ENCODE assay signal across 8 cellular contexts in genomic region chr20:35523298-35523888, GRCh38. TPM values are rescaled to one million over a fixed set of nuclear protein-coding genes. Genes with fewer than 3 reads are reported as not detected.
DNase-seq lines count a peak whose midpoint lies in the region; FAIRE-seq and TF ChIP-seq lines count a peak whose summit lies in the region.

No MANE protein-coding gene starts in this region.

- H3K36me3 ChIP-seq in SK-N-SH (replicated peaks in 1 of 2; ENCODE audit: control insufficient read depth in 1 of 2, insufficient read depth in 2 of 2, low read length in 1 of 2), result no peaks in the 10 kb centered on the region
- no peaks in the 10 kb centered on the region for H3K36me3 ChIP-seq in endothelial cell of umbilical vein (ENCODE audit: control insufficient read depth in 2 of 2, extremely low read depth in 1 of 2, insufficient read depth in 2 of 2, low read length in 2 of 2)

- POLR2A ChIA-PET in SK-N-SH (lab: Yijun Ruan, JAX) (no interaction called here), endothelial cell of umbilical vein (lab: Charles Lee) (no interaction called here)

- H3K27ac ChIP-seq in 22Rv1, result no peak overlapping the region
- no peak overlapping the region for H3K27ac ChIP-seq in SK-N-SH (ENCODE audit: low read depth in 2 of 2, low read length in 1 of 2)
- H3K27ac ChIP-seq in endothelial cell of umbilical vein (ENCODE audit: insufficient read depth, low read depth, low read length), result no peak overlapping the region

- intact Hi-C loops in endothelial cell of umbilical vein (cut with micrococcal nuclease), result no loop called here

- no peaks in the 10 kb centered on the region for H3K27me3 ChIP-seq in SK-N-SH (ENCODE audit: insufficient read depth)
- no peaks in the 10 kb centered on the region for H3K27me3 ChIP-seq in endothelial cell of umbilical vein (ENCODE audit: control insufficient read depth in 2 of 2, insufficient read depth in 2 of 2, low read length in 2 of 2)

- no peaks in the 10 kb centered on the region for H3K9me3 ChIP-seq in SK-N-SH
- no peaks in the 10 kb centered on the region for H3K9me3 ChIP-seq in endothelial cell of umbilical vein (replicated peaks; ENCODE audit: control insufficient read depth, insufficient read depth, low read length)

- peak; percentile 28 for FAIRE-seq in endothelial cell of umbilical vein (lab: Jason Lieb, UNC)

- 0 out of 2 replicates have a peak, but pooled peaks have one; percentile 4 for TF ChIP-seq RAD21 in SK-N-SH (IDR thresholded peaks at IDR 0.05; ENCODE audit: low read length)

- CTCF ChIA-PET in SK-N-SH (lab: Yijun Ruan, JAX), result no interaction called here
- CTCF ChIA-PET in endothelial cell of umbilical vein (lab: Charles Lee), result no interaction called here

- DNase-seq in GM13976 (ENCODE audit: low spot score) (peak; percentile 54), SK-N-SH (peak; percentile 43), endothelial cell of umbilical vein (ENCODE audit: low read depth, low spot score) (no peak), H4 (ENCODE audit: low spot score) (no peak), NCI-H1417 treated with DMSO at 0.1 percent for 48 hours (lab: John Stamatoyannopoulos, UW) (no peak), CD1c-positive myeloid dendritic cell (ENCODE audit: extremely low spot score) (no peak)
- peak; percentile 27 for DNase-seq in stimulated activated CD4-positive, alpha-beta T cell treated with anti-CD3 and anti-CD28 coated beads, Interleukin-4, amount 100 ng/mL, for 24 hours

- no peaks in the 10 kb centered on the region for H3K9me2 ChIP-seq in SK-N-SH

- H3K79me2 ChIP-seq in SK-N-SH (ENCODE audit: insufficient read depth) (no peaks in the 10 kb centered on the region), endothelial cell of umbilical vein (ENCODE audit: control insufficient read depth, insufficient read depth, low read length) (no peaks in the 10 kb centered on the region)

- no peak for TF ChIP-seq EP300 in SK-N-SH (IDR thresholded peaks at IDR 0.05; ENCODE audit: borderline replicate concordance in 1 of 2, low read depth in 1 of 2, low read length in 1 of 2)

- H3K9me1 ChIP-seq in endothelial cell of umbilical vein (replicated peaks; ENCODE audit: control insufficient read depth, extremely low read depth, insufficient read depth, low read length), result no peaks in the 10 kb centered on the region

- H3K4me1 ChIP-seq in SK-N-SH (ENCODE audit: control insufficient read depth in 1 of 2, insufficient read depth in 2 of 2, low read depth in 1 of 2, low read length in 1 of 2), result no peaks in the 10 kb centered on the region; a peak in 1 of 4 replicates
- H3K4me1 ChIP-seq in endothelial cell of umbilical vein (ENCODE audit: control insufficient read depth, extremely low read depth, insufficient read depth, low read length), result no peaks in the 10 kb centered on the region

- WGBS in SK-N-SH (ENCODE audit: low lambda C conversion rate), result 74% methylated on average over 6 of the region's 6 CpGs

- H2AFZ ChIP-seq in SK-N-SH (ENCODE audit: low read depth) (no peak overlapping the region), endothelial cell of umbilical vein (ENCODE audit: low read depth, low read length) (no peak overlapping the region)

- dilution Hi-C loops in endothelial cell of umbilical vein (cut with MboI; ENCODE audit: extremely low pct_ligation_motif_present, low sequenced_read_pairs), result no loop called here

- H3K4me3 ChIP-seq in SK-N-SH (ENCODE audit: low read depth in 2 of 2, low read length in 1 of 2) (no peak overlapping the region), endothelial cell of umbilical vein (replicated peaks in 1 of 3; ENCODE audit: insufficient read depth in 1 of 3, low read depth in 1 of 3, low read length in 3 of 3) (no peak overlapping the region)

- no peak for TF ChIP-seq POLR2A in endothelial cell of umbilical vein (IDR thresholded peaks at IDR 0.05; ENCODE audit: low read depth, low read length)

- no peaks in the 10 kb centered on the region for H3F3A ChIP-seq in SK-N-SH (replicated peaks; ENCODE audit: insufficient read depth)

- in situ Hi-C loops in GM13976 (cut with MboI; ENCODE audit: low sequenced_read_pairs, unreplicated experiment), result no loop called here

- H3K9ac ChIP-seq in SK-N-SH (no peak overlapping the region), endothelial cell of umbilical vein (replicated peaks; ENCODE audit: extremely low read depth, insufficient read depth, low read length) (no peak overlapping the region)

- TF ChIP-seq CTCF in 22Rv1 (IDR thresholded peaks at IDR 0.05) (peak; percentile 70), GM13976 (IDR thresholded peaks at IDR 0.05; ENCODE audit: borderline replicate concordance, control extremely low read depth, extremely low read depth, insufficient read depth, missing control alignments) (peak; percentile 48), SK-N-SH (IDR thresholded peaks at IDR 0.05) (peak; percentile 52), endothelial cell of umbilical vein (IDR thresholded peaks at IDR 0.05; ENCODE audit: extremely low read depth in 1 of 2, insufficient read depth in 1 of 2, low read depth in 1 of 2, low read length in 2 of 2) (peak; percentile 44 to 57)

- H4K20me1 ChIP-seq in SK-N-SH (ENCODE audit: insufficient read depth), result no peaks in the 10 kb centered on the region
- no peaks in the 10 kb centered on the region for H4K20me1 ChIP-seq in endothelial cell of umbilical vein (replicated peaks; ENCODE audit: control insufficient read depth, extremely low read depth, insufficient read depth, low read length)

- no peak overlapping the region for H3K4me2 ChIP-seq in SK-N-SH
- H3K4me2 ChIP-seq in endothelial cell of umbilical vein (ENCODE audit: insufficient read depth, low read length), result no peak overlapping the region

- no TSS peak for BruUV-seq in endothelial cell of umbilical vein (replicated peaks; lab: Mats Ljungman, UMichigan)

TF ChIP-seq in SK-N-SH, 30 proteins besides CTCF, POLR2A, EP300 and RAD21 (continues in another document):
- TF ChIP-seq TEAD4 (IDR thresholded peaks at IDR 0.05; ENCODE audit: borderline replicate concordance, insufficient read depth), result no peak
- TF ChIP-seq POLR2AphosphoS5 (IDR thresholded peaks at IDR 0.05; ENCODE audit: low read depth, low read length), result no peak
- no peak for TF ChIP-seq SMC3 (IDR thresholded peaks at IDR 0.05; ENCODE audit: low read depth, low read length)
- no peak for TF ChIP-seq ELF1 (IDR thresholded peaks at IDR 0.05)
- no peak for TF ChIP-seq NFIC (IDR thresholded peaks at IDR 0.05; ENCODE audit: borderline replicate concordance)
- TF ChIP-seq TAF1 (IDR thresholded peaks at IDR 0.05; ENCODE audit: borderline replicate concordance, low read depth, low read length), result no peak
- TF ChIP-seq RXRA (IDR thresholded peaks at IDR 0.05; ENCODE audit: borderline replicate concordance, low read depth), result no peak
- no peak for TF ChIP-seq TCF12 (IDR thresholded peaks at IDR 0.05)

TF ChIP-seq in endothelial cell of umbilical vein, 7 proteins besides CTCF, POLR2A, EP300 and RAD21:
- TF ChIP-seq MYC (IDR thresholded peaks at IDR 0.05; ENCODE audit: low read depth, low read length) (no peak), MAX (IDR thresholded peaks at IDR 0.05; ENCODE audit: insufficient read depth, insufficient read length) (no peak), GATA2 (IDR thresholded peaks at IDR 0.05; ENCODE audit: insufficient read depth, insufficient read length, low read depth, low read length) (no peak), POLR2AphosphoS5 (IDR thresholded peaks at IDR 0.05; ENCODE audit: insufficient read depth, low read depth, low read length) (no peak), EZH2 (IDR thresholded peaks at IDR 0.05; ENCODE audit: borderline replicate concordance, low read depth, low read length, severe bottlenecking) (no peak), FOS (IDR thresholded peaks at IDR 0.05; ENCODE audit: borderline replicate concordance, insufficient read depth, low read length) (no peak), JUN (IDR thresholded peaks at IDR 0.05; ENCODE audit: borderline replicate concordance, insufficient read depth, insufficient read length, low read depth) (no peak)

RNA-seq across cellular contexts. Expression of gene C20orf173, which starts 6.1 kb away (rescaled TPM):
- polyA plus RNA-seq in SK-N-SH (2012; rRNA removed), result not detected in 2 replicates
- not detected in 2 replicates for polyA plus RNA-seq in SK-N-SH (2012; cell fraction: cytosol; rRNA removed)
- polyA plus RNA-seq in SK-N-SH (2012; cell fraction: nucleus; rRNA removed), result not detected in 2 replicates
- not detected in 2 replicates for total RNA-seq in endothelial cell of umbilical vein
- not detected in 2 replicates for polyA plus RNA-seq in endothelial cell of umbilical vein
- polyA plus RNA-seq in endothelial cell of umbilical vein (2011; cell fraction: cytosol; rRNA removed), result not detected in 2 replicates
- polyA plus RNA-seq in endothelial cell of umbilical vein (2011; cell fraction: nucleus; rRNA removed), result not detected in 2 replicates
- polyA plus RNA-seq in endothelial cell of umbilical vein (2012), result not detected in 2 replicates
- polyA minus RNA-seq in endothelial cell of umbilical vein, result not detected in 2 replicates
- not detected for polyA minus RNA-seq in endothelial cell of umbilical vein (2011; cell fraction: cytosol; rRNA and poly(A)+ RNA removed)
- not detected in 2 replicates for polyA minus RNA-seq in endothelial cell of umbilical vein (2011; cell fraction: nucleus; rRNA and poly(A)+ RNA removed)
- total RNA-seq in H4 (2014; rRNA removed; shearing (Covaris generic)), result not detected in 2 replicates

RNA-seq across cellular contexts. Expression of gene ERGIC3, which starts 18.5 kb away (rescaled TPM):
- polyA plus RNA-seq in SK-N-SH (2012; rRNA removed) (661 and 799 TPM in 2 replicates), endothelial cell of umbilical vein (419 and 481 TPM in 2 replicates)
- polyA plus RNA-seq in SK-N-SH (2012; cell fraction: cytosol; rRNA removed), result 577 and 670 TPM in 2 replicates
- 588 and 622 TPM in 2 replicates for polyA plus RNA-seq in SK-N-SH (2012; cell fraction: nucleus; rRNA removed)
- 202 and 203 TPM in 2 replicates for total RNA-seq in endothelial cell of umbilical vein
- polyA plus RNA-seq in endothelial cell of umbilical vein (2011; cell fraction: cytosol; rRNA removed), result 477 and 497 TPM in 2 replicates
- 351 and 359 TPM in 2 replicates for polyA plus RNA-seq in endothelial cell of umbilical vein (2011; cell fraction: nucleus; rRNA removed)
- polyA plus RNA-seq in endothelial cell of umbilical vein (2012), result 257 and 321 TPM in 2 replicates
- 266 and 298 TPM in 2 replicates for polyA minus RNA-seq in endothelial cell of umbilical vein
- polyA minus RNA-seq in endothelial cell of umbilical vein (2011; cell fraction: cytosol; rRNA and poly(A)+ RNA removed), result 139 TPM
- polyA minus RNA-seq in endothelial cell of umbilical vein (2011; cell fraction: nucleus; rRNA and poly(A)+ RNA removed), result 59.9 and 70.6 TPM in 2 replicates
- 503 and 555 TPM in 2 replicates for total RNA-seq in H4 (2014; rRNA removed; shearing (Covaris generic))

Comparison
In these comparisons a context has a peak if more than half of its experiments do, and no peak if none do; other contexts are left out.
1. DNase-seq: peak in GM13976 (single experiment), SK-N-SH (single experiment) and stimulated activated CD4-positive, alpha-beta T cell treated with anti-CD3 and anti-CD28 coated beads, Interleukin-4, amount 100 ng/mL, for 24 hours (single experiment); none in endothelial cell of umbilical vein (single experiment), H4 (single experiment), NCI-H1417 treated with DMSO at 0.1 percent for 48 hours (single experiment) and CD1c-positive myeloid dendritic cell (single experiment).
2. Peak in every context shown above with its lines, with median percentiles within 50 percentile points of each other: CTCF ChIP-seq.